13 cellular contexts compared by ENCODE assay signal in genomic region chr12:6644257-6644596, GRCh38. TPM values are rescaled to one million over a fixed set of nuclear protein-coding genes. Genes with fewer than 3 reads are reported as not detected.
DNase-seq lines count a peak whose midpoint lies in the region; ATAC-seq and TF ChIP-seq lines count a peak whose summit lies in the region.
"Had no signal": no experiment of that assay in that cellular context is flagged by ENCODE, and none has a peak within 500 bp of the region (broad histone marks: within the 10 kb centered on the region; RNA-seq: fewer than 3 reads in every experiment).

No MANE protein-coding gene starts in this region.

- H3K4me1 ChIP-seq in heart right ventricle = peaks cover 0 to 42% (median 9%) of the 10 kb centered on the region in 9 donors

- H3K36me3 Mint-ChIP-seq in T-cell = peaks cover 27% of the 10 kb centered on the region

- H3K4me3 Mint-ChIP-seq in T-cell = no peak overlapping the region
- H3K4me3 Mint-ChIP-seq: activated T-cell treated with anti-CD3 and anti-CD28 coated beads, Interleukin-2, amount 50 U/mL, for 4 hours had no signal

- H3K27ac Mint-ChIP-seq in T-cell = peak overlapping the region in 1 of 2 donors; percentile 29
- H3K27ac Mint-ChIP-seq: progenitor cell of endocrine pancreas had no signal

- H3K4me3 ChIP-seq in heart right ventricle = peak overlapping the region in 1 of 10 donors; percentile 6
- H3K4me3 ChIP-seq: esophagus muscularis mucosa had no signal

- H3K27ac ChIP-seq in heart right ventricle = peak overlapping the region in 4 of 10 donors; percentile 6 to 84 (median 36)

- H3K36me3 ChIP-seq in heart right ventricle = peaks cover 0 to 15% (median 5%) of the 10 kb centered on the region in 9 donors

- POLR2A ChIA-PET in T-cell (lab: Charles Lee) = interaction anchor here in 1 of 2 donors (0.9 kb wide), 1 partner anchor 12 kb away, joined by 4 read pairs; no protein-coding TSS in a partner anchor

- peaks cover 0 to 14% (median 4%) of the 10 kb centered on the region in 3 donors for H3K9me3 Mint-ChIP-seq in T-cell

- intact Hi-C loops in heart right ventricle (cut with DNase I) = no loop called here

- peak in 7 of 8 donors; percentile 29 to 61 (median 44) for ATAC-seq in heart right ventricle
- no peak for ATAC-seq in GM18867 (IDR thresholded peaks at IDR 0.05; ENCODE audit: unreplicated experiment)
- ATAC-seq in HG02840 (IDR thresholded peaks at IDR 0.05; ENCODE audit: low FRiP score, unreplicated experiment) = no peak
- no peak for ATAC-seq in T-cell (replicated peaks in 1 of 4)
- ATAC-seq: activated T-cell treated with anti-CD3 and anti-CD28 coated beads, Interleukin-2, amount 50 U/mL, for 4 hours had no signal

- H3K9me3 ChIP-seq in heart right ventricle = peaks cover 0 to 15% (median 0%) of the 10 kb centered on the region in 11 donors
- H3K9me3 ChIP-seq: esophagus muscularis mucosa had no signal

- no peak for TF ChIP-seq CTCF in GM13976 (IDR thresholded peaks at IDR 0.05; ENCODE audit: borderline replicate concordance, control extremely low read depth, extremely low read depth, insufficient read depth, missing control alignments)
- TF ChIP-seq CTCF in heart right ventricle (IDR thresholded peaks at IDR 0.05) = no peak

- in situ Hi-C loops in GM13976 (cut with MboI; ENCODE audit: low sequenced_read_pairs, unreplicated experiment) = no loop called here

- H3K27me3 Mint-ChIP-seq in T-cell = no peaks in the 10 kb centered on the region

- CTCF ChIA-PET in T-cell (lab: Charles Lee) = interaction anchor here in 1 of 2 donors (0.5 kb wide), 1 partner anchor 25 kb away, joined by 9 read pairs; no protein-coding TSS in a partner anchor

- H3K27me3 ChIP-seq in heart right ventricle = no peaks in the 10 kb centered on the region

- WGBS in heart right ventricle, 2 donors = 58 to 65% methylated on average over 6 of the region's 6 CpGs

- DNase-seq in GM13976 (ENCODE audit: low spot score) (peak; percentile 60), NOMO-1 treated with dmso at 0.1 percent for 144 hours (lab: John Stamatoyannopoulos, UW; ENCODE audit: unreplicated experiment) (peak; percentile 89), heart right ventricle (no peak), pons (ENCODE audit: low spot score) (peak; percentile 81), T1000 (lab: John Stamatoyannopoulos, UW) (no peak), T-cell (no peak)
- DNase-seq: activated T-cell treated with anti-CD3 and anti-CD28 coated beads, Interleukin-2, amount 50 U/mL, for 4 hours; NCI-H187 treated with DMSO at 0.1 percent for 48 hours had no signal

- peaks cover 10 to 25% (median 16%) of the 10 kb centered on the region in 3 donors for H3K4me1 Mint-ChIP-seq in T-cell

RNA-seq across cellular contexts. Expression of gene ACRBP, which starts 3.0 kb away (rescaled TPM):
- total RNA-seq in heart right ventricle (1 to 10 TPM in 4 of 10 donors, under 1 TPM in 5, not detected in 1; 0.25 to 4.1 (median 0.79) TPM), T-cell (10 to 100 TPM in 1 of 5 donors, 1 to 10 TPM in 4; 2.4 to 11.1 (median 6.5) TPM)
- polyA plus RNA-seq in heart right ventricle = under 1 TPM; 0.29 to 0.43 TPM

RNA-seq across cellular contexts. Expression of gene LPAR5, which starts 8.5 kb away (rescaled TPM):
- total RNA-seq in heart right ventricle (10 to 100 TPM in 1 of 10 donors, 1 to 10 TPM in 9; 2.1 to 10.0 (median 4.4) TPM), T-cell (10 to 100 TPM in 4 of 5 donors, 1 to 10 TPM in 1; 5.8 to 16.0 (median 14.9) TPM)
- polyA plus RNA-seq in heart right ventricle = 1 to 10 TPM; 1.7 to 4.4 TPM
- total RNA-seq: HT-29, progenitor cell of endocrine pancreas had no signal

RNA-seq across cellular contexts. Expression of gene ING4, which starts 18.7 kb away (rescaled TPM):
- total RNA-seq in heart right ventricle (10 to 100 TPM; 17.7 to 32.5 (median 22.6) TPM), T-cell (10 to 100 TPM; 34.0 to 71.3 (median 64.5) TPM)
- 10 to 100 TPM; 20.0 to 25.5 TPM for polyA plus RNA-seq in heart right ventricle

RNA-seq across cellular contexts. Expression of gene CHD4, which starts 37.0 kb away (rescaled TPM):
- total RNA-seq in heart right ventricle (100 to 1,000 TPM; 125 to 201 (median 153) TPM), T-cell (100 to 1,000 TPM; 236 to 392 (median 258) TPM)
- 100 to 1,000 TPM; 129 to 265 TPM for polyA plus RNA-seq in heart right ventricle

RNA-seq across cellular contexts. Expression of gene ZNF384, which starts 44.9 kb away (rescaled TPM):
- total RNA-seq in heart right ventricle (10 to 100 TPM; 25.1 to 36.0 (median 29.0) TPM), T-cell (10 to 100 TPM; 68.6 to 82.9 (median 79.4) TPM)
- polyA plus RNA-seq in heart right ventricle = 10 to 100 TPM; 17.6 to 23.7 TPM

Comparison
In these comparisons a context has a peak if more than half of its experiments do, and no peak if none do; other contexts are left out.
1. DNase-seq: peak in GM13976 (single experiment), NOMO-1 treated with dmso at 0.1 percent for 144 hours (single experiment) and pons (single experiment); none in heart right ventricle (0 of 2), T1000 (single experiment) and T-cell (0 of 34).
2. ATAC-seq: peak in heart right ventricle (7 of 8); none in GM18867 (single experiment), HG02840 (single experiment) and T-cell (0 of 4).